Comparison of ENCODE assay signal across 14 cellular contexts in genomic region chr1:209086486-209087192, GRCh38.
A peak's percentile ranks its signal among the peaks of the same experiment; 100 is the strongest.
DNase-seq lines count a peak whose midpoint lies in the region; ATAC-seq, FAIRE-seq and TF ChIP-seq lines count a peak whose summit lies in the region.
"Had no signal": no experiment of that assay in that cellular context is flagged by ENCODE, and none has a peak within 500 bp of the region (broad histone marks: within the 10 kb centered on the region; RNA-seq: fewer than 3 reads in every experiment).

No MANE protein-coding gene starts in this region.

- no peak overlapping the region for H3K4ac ChIP-seq in mesenchymal stem cell (ENCODE audit: low read depth in 1 of 2, low read length in 2 of 2)

- H3K18ac ChIP-seq in mesenchymal stem cell (ENCODE audit: low read depth in 1 of 2, low read length in 2 of 2), result no peak overlapping the region

- 69% methylated on average over 6 of the region's 6 CpGs for WGBS in mesenchymal stem cell

- no peaks in the 10 kb centered on the region for H3K27me3 Mint-ChIP-seq in activated T-helper 2 cell treated with anti-CD3 and anti-CD28 coated beads, Interferon-gamma antibody, Interleukin-2, Interleukin-4, amounts not matched to agents 10 μg/mL and 5 μg/mL and 100 μg/mL, durations not matched to agents 14 hours and 24 hours and 36 hours (ENCODE audit: low read depth)
- H3K27me3 Mint-ChIP-seq: stimulated activated naive B cell treated with anti-CD40 and anti-IgM and Interleukin-4, amounts not matched to agents 10 μg/mL and 1 μg/mL and 100 μg/mL, for 72 hours had no signal

- no peak overlapping the region for H2AFZ ChIP-seq in mesenchymal stem cell (ENCODE audit: low read depth, low read length)

- H3K9ac ChIP-seq in BLaER1 treated with 17β-estradiol and CSF1 and Interleukin-3, amounts not matched to agents 10 nM and 100 nM, result peak overlapping the region in 1 of 11 experiments; percentile 43; a peak in 3 of 22 replicates
- no peak overlapping the region for H3K9ac ChIP-seq in mesenchymal stem cell (ENCODE audit: low read length)

- peak overlapping the region; percentile 43 to 78 (median 62) for H3K4me2 ChIP-seq in BLaER1 treated with 17β-estradiol and CSF1 and Interleukin-3, amounts not matched to agents 10 nM and 100 nM
- no peak overlapping the region for H3K4me2 ChIP-seq in mesenchymal stem cell (ENCODE audit: low read length, poor library complexity, severe bottlenecking)

- peak overlapping the region in 4 of 11 experiments; percentile 5 to 63 (median 34); a peak in 6 of 22 replicates for H3K27ac ChIP-seq in BLaER1 treated with 17β-estradiol and CSF1 and Interleukin-3, amounts not matched to agents 10 nM and 100 nM
- no peak overlapping the region for H3K27ac ChIP-seq in mesenchymal stem cell (ENCODE audit: low read length, poor library complexity, severe bottlenecking)
- H3K27ac ChIP-seq: cardiac muscle cell had no signal

- no peak overlapping the region for H2BK120ac ChIP-seq in mesenchymal stem cell (ENCODE audit: low read depth, low read length)

- DNase-seq in activated T-helper 2 cell treated with anti-CD3 and anti-CD28 coated beads, Interferon-gamma antibody, Interleukin-2, Interleukin-4, amounts not matched to agents 10 μg/mL and 5 μg/mL and 100 μg/mL, durations not matched to agents 14 hours and 24 hours and 36 hours (ENCODE audit: low spot score), result no peak
- DNase-seq in mesenchymal stem cell (no peak), NCI-H510A treated with DMSO at 0.1 percent for 48 hours (lab: John Stamatoyannopoulos, UW) (no peak), D721Med (ENCODE audit: insufficient read length, low spot score) (no peak)
- DNase-seq: activated T-cell treated with anti-CD3 and anti-CD28 coated beads, Interleukin-2, amount 50 U/mL, for 48 hours; midbrain; NCI-H774; stimulated activated naive B cell treated with anti-CD40 and anti-IgM and Interleukin-4, amounts not matched to agents 10 μg/mL and 1 μg/mL and 100 μg/mL, for 72 hours; T-helper 17 cell had no signal

- no peak overlapping the region for H2BK12ac ChIP-seq in mesenchymal stem cell (ENCODE audit: low read length in 2 of 2)

- H3K9me3 ChIP-seq in BLaER1 treated with 17β-estradiol and CSF1 and Interleukin-3, amounts not matched to agents 10 nM and 100 nM (replicated peaks in 1 of 11), result peaks cover 0 to 6% (median 0%) of the 10 kb centered on the region in 11 experiments; a peak in 3 of 22 replicates
- no peaks in the 10 kb centered on the region for H3K9me3 ChIP-seq in mesenchymal stem cell (ENCODE audit: control insufficient read depth, low read length)

- no peak overlapping the region for H4K91ac ChIP-seq in mesenchymal stem cell (ENCODE audit: low read length)

- no peak overlapping the region for H3K23ac ChIP-seq in mesenchymal stem cell (ENCODE audit: low read length in 2 of 2)

- H4K8ac ChIP-seq in mesenchymal stem cell (ENCODE audit: low read length), result no peak overlapping the region

- H2BK15ac ChIP-seq in mesenchymal stem cell (ENCODE audit: low read depth, poor library complexity, severe bottlenecking), result no peak overlapping the region

- H3K36me3 ChIP-seq in BLaER1 treated with 17β-estradiol and CSF1 and Interleukin-3, amounts not matched to agents 10 nM and 100 nM, result no peaks in the 10 kb centered on the region
- no peaks in the 10 kb centered on the region for H3K36me3 ChIP-seq in mesenchymal stem cell (ENCODE audit: control insufficient read depth in 1 of 2, insufficient read depth in 2 of 2, low read depth in 1 of 2, low read length in 2 of 2)
- H3K36me3 ChIP-seq: cardiac muscle cell had no signal

- no peak overlapping the region for H3K14ac ChIP-seq in mesenchymal stem cell (ENCODE audit: low read length in 2 of 2)

- H2AK5ac ChIP-seq in mesenchymal stem cell (ENCODE audit: low read length, severe bottlenecking), result no peak overlapping the region

- no peaks in the 10 kb centered on the region for H3K4me1 Mint-ChIP-seq in activated T-helper 2 cell treated with anti-CD3 and anti-CD28 coated beads, Interferon-gamma antibody, Interleukin-2, Interleukin-4, amounts not matched to agents 10 μg/mL and 5 μg/mL and 100 μg/mL, durations not matched to agents 14 hours and 24 hours and 36 hours (ENCODE audit: low read depth)
- H3K4me1 Mint-ChIP-seq: stimulated activated naive B cell treated with anti-CD40 and anti-IgM and Interleukin-4, amounts not matched to agents 10 μg/mL and 1 μg/mL and 100 μg/mL, for 72 hours; T-helper 17 cell had no signal

- ATAC-seq in GM19324 (IDR thresholded peaks at IDR 0.05; ENCODE audit: low FRiP score, unreplicated experiment) (peak; percentile 95), HG02763 (IDR thresholded peaks at IDR 0.05; ENCODE audit: unreplicated experiment) (peak; percentile 90), HG03565 (IDR thresholded peaks at IDR 0.05; ENCODE audit: unreplicated experiment) (peak; percentile 96)
- ATAC-seq: stimulated activated naive B cell treated with anti-CD40 and anti-IgM and Interleukin-4, amounts not matched to agents 10 μg/mL and 1 μg/mL and 100 μg/mL, for 72 hours; T-helper 17 cell had no signal

- no peak overlapping the region for H3K27ac Mint-ChIP-seq in activated T-helper 2 cell treated with anti-CD3 and anti-CD28 coated beads, Interferon-gamma antibody, Interleukin-2, Interleukin-4, amounts not matched to agents 10 μg/mL and 5 μg/mL and 100 μg/mL, durations not matched to agents 14 hours and 24 hours and 36 hours
- H3K27ac Mint-ChIP-seq: stimulated activated naive B cell treated with anti-CD40 and anti-IgM and Interleukin-4, amounts not matched to agents 10 μg/mL and 1 μg/mL and 100 μg/mL, for 72 hours; T-helper 17 cell had no signal

- H3K4me3 ChIP-seq in BLaER1 treated with 17β-estradiol and CSF1 and Interleukin-3, amounts not matched to agents 10 nM and 100 nM, result no peak overlapping the region
- H3K4me3 ChIP-seq in mesenchymal stem cell (ENCODE audit: insufficient read depth in 1 of 2, low read depth in 1 of 2, low read length in 2 of 2), result no peak overlapping the region
- H3K4me3 ChIP-seq: cardiac muscle cell had no signal

- no peaks in the 10 kb centered on the region for H3K79me1 ChIP-seq in mesenchymal stem cell (replicated peaks; ENCODE audit: low read length, poor library complexity, severe bottlenecking)

- H3K4me3 Mint-ChIP-seq in activated T-helper 2 cell treated with anti-CD3 and anti-CD28 coated beads, Interferon-gamma antibody, Interleukin-2, Interleukin-4, amounts not matched to agents 10 μg/mL and 5 μg/mL and 100 μg/mL, durations not matched to agents 14 hours and 24 hours and 36 hours (ENCODE audit: low read depth), result no peak overlapping the region
- H3K4me3 Mint-ChIP-seq: stimulated activated naive B cell treated with anti-CD40 and anti-IgM and Interleukin-4, amounts not matched to agents 10 μg/mL and 1 μg/mL and 100 μg/mL, for 72 hours; T-helper 17 cell had no signal

- no peak overlapping the region for H2BK5ac ChIP-seq in mesenchymal stem cell (ENCODE audit: low read depth, low read length, poor library complexity, severe bottlenecking)

- no peaks in the 10 kb centered on the region for H3K36me3 Mint-ChIP-seq in activated T-helper 2 cell treated with anti-CD3 and anti-CD28 coated beads, Interferon-gamma antibody, Interleukin-2, Interleukin-4, amounts not matched to agents 10 μg/mL and 5 μg/mL and 100 μg/mL, durations not matched to agents 14 hours and 24 hours and 36 hours (ENCODE audit: low read depth)
- H3K36me3 Mint-ChIP-seq: stimulated activated naive B cell treated with anti-CD40 and anti-IgM and Interleukin-4, amounts not matched to agents 10 μg/mL and 1 μg/mL and 100 μg/mL, for 72 hours had no signal

- TF ChIP-seq CTCF in D721Med (IDR thresholded peaks at IDR 0.05; ENCODE audit: insufficient read depth, missing control alignments), result no peak

- intact Hi-C loops in activated T-helper 2 cell treated with anti-CD3 and anti-CD28 coated beads, Interferon-gamma antibody, Interleukin-2, Interleukin-4, amounts not matched to agents 10 μg/mL and 5 μg/mL and 100 μg/mL, durations not matched to agents 14 hours and 24 hours and 36 hours (cut with micrococcal nuclease), result no loop called here

- FAIRE-seq in D721Med (lab: Jason Lieb, UNC), result no peak

- H4K20me1 ChIP-seq in BLaER1 treated with 17β-estradiol and CSF1 and Interleukin-3, amounts not matched to agents 10 nM and 100 nM, result no peaks in the 10 kb centered on the region

- no peaks in the 10 kb centered on the region for H3K9me3 Mint-ChIP-seq in activated T-helper 2 cell treated with anti-CD3 and anti-CD28 coated beads, Interferon-gamma antibody, Interleukin-2, Interleukin-4, amounts not matched to agents 10 μg/mL and 5 μg/mL and 100 μg/mL, durations not matched to agents 14 hours and 24 hours and 36 hours

- no peaks in the 10 kb centered on the region for H3K27me3 ChIP-seq in BLaER1 treated with 17β-estradiol and CSF1 and Interleukin-3, amounts not matched to agents 10 nM and 100 nM
- no peaks in the 10 kb centered on the region for H3K27me3 ChIP-seq in mesenchymal stem cell (ENCODE audit: control insufficient read depth in 1 of 2, insufficient read depth in 1 of 2, low read length in 2 of 2)
- H3K27me3 ChIP-seq: cardiac muscle cell had no signal

- H3K4me1 ChIP-seq in BLaER1 treated with 17β-estradiol and CSF1 and Interleukin-3, amounts not matched to agents 10 nM and 100 nM, result peaks cover 15 to 28% (median 21%) of the 10 kb centered on the region in 10 experiments
- H3K4me1 ChIP-seq in mesenchymal stem cell (ENCODE audit: control insufficient read depth, insufficient read depth, low read depth, low read length), result peaks cover 1% of the 10 kb centered on the region
